21 cellular contexts compared by ENCODE assay signal in genomic region chr1:100658716-100659026, GRCh38.
"Had no signal": no experiment of that assay in that cellular context is flagged by ENCODE, and none has a peak within 500 bp of the region (broad histone marks: within the 10 kb centered on the region; RNA-seq: fewer than 3 reads in every experiment).

No MANE protein-coding gene starts in this region.

- H3K4me3 ChIP-seq: lung, tibial nerve had no signal

- H3K36me3 Mint-ChIP-seq: activated naive CD8-positive, alpha-beta T cell treated with anti-CD3 and anti-CD28 coated beads for 36 hours; naive thymus-derived CD8-positive, alpha-beta T cell; WTC11 had no signal

- ATAC-seq: activated CD4-positive, alpha-beta T cell treated with anti-CD3 and anti-CD28 coated beads for 36 hours; foreskin keratinocyte; naive thymus-derived CD8-positive, alpha-beta T cell; WTC11 had no signal

- FAIRE-seq: islet of Langerhans, urothelium cell line had no signal

- H3K9me3 ChIP-seq: neutrophil, tibial nerve had no signal

- H3K4me1 Mint-ChIP-seq: activated CD4-positive, alpha-beta T cell treated with anti-CD3 and anti-CD28 coated beads for 36 hours; activated naive CD8-positive, alpha-beta T cell treated with anti-CD3 and anti-CD28 coated beads for 36 hours; naive thymus-derived CD8-positive, alpha-beta T cell; WTC11 had no signal

- H3K4me3 Mint-ChIP-seq: activated CD4-positive, alpha-beta T cell treated with anti-CD3 and anti-CD28 coated beads for 36 hours; activated naive CD8-positive, alpha-beta T cell treated with anti-CD3 and anti-CD28 coated beads for 36 hours; activated T-helper 1 cell treated with anti-CD3 and anti-CD28 coated beads, Interleukin-12 subunit alpha, Interleukin-12 subunit beta, Interleukin-2, Interleukin-4 antibody, amounts not matched to agents 30 ng/mL and 10 ng/mL and 1 ng/mL, durations not matched to agents 14 hours and 24 hours and 36 hours; naive thymus-derived CD8-positive, alpha-beta T cell; WTC11 had no signal

- H3K36me3 ChIP-seq: neutrophil, tibial nerve had no signal

- H3K27ac Mint-ChIP-seq: activated CD4-positive, alpha-beta T cell treated with anti-CD3 and anti-CD28 coated beads for 36 hours; activated naive CD8-positive, alpha-beta T cell treated with anti-CD3 and anti-CD28 coated beads for 36 hours; activated T-helper 1 cell treated with anti-CD3 and anti-CD28 coated beads, Interleukin-12 subunit alpha, Interleukin-12 subunit beta, Interleukin-2, Interleukin-4 antibody, amounts not matched to agents 30 ng/mL and 10 ng/mL and 1 ng/mL, durations not matched to agents 14 hours and 24 hours and 36 hours; naive thymus-derived CD8-positive, alpha-beta T cell; WTC11 had no signal

- H3K27me3 Mint-ChIP-seq: activated CD4-positive, alpha-beta T cell treated with anti-CD3 and anti-CD28 coated beads for 36 hours had no signal

- H3K9me3 Mint-ChIP-seq: activated T-helper 1 cell treated with anti-CD3 and anti-CD28 coated beads, Interleukin-12 subunit alpha, Interleukin-12 subunit beta, Interleukin-2, Interleukin-4 antibody, amounts not matched to agents 30 ng/mL and 10 ng/mL and 1 ng/mL, durations not matched to agents 14 hours and 24 hours and 36 hours had no signal

- H3K27me3 ChIP-seq: foreskin keratinocyte, neutrophil, tibial nerve had no signal

- H3K27ac ChIP-seq: epithelial cell of prostate, foreskin keratinocyte, neutrophil, tibial nerve had no signal

- H3K4me1 ChIP-seq: foreskin keratinocyte, tibial nerve had no signal

- DNase-seq: activated CD4-positive, alpha-beta T cell treated with anti-CD3 and anti-CD28 coated beads for 36 hours; activated CD4-positive, alpha-beta T cell treated with anti-CD3 and anti-CD28 coated beads, Interleukin-2, amount 50 U/mL, for 48 hours; activated gamma-delta T cell treated with Interleukin-2 at 50 U/mL for 16 hours; activated naive CD8-positive, alpha-beta T cell treated with anti-CD3 and anti-CD28 coated beads for 36 hours; activated T-cell treated with anti-CD3 and anti-CD28 coated beads for 4 hours; amygdala; foreskin keratinocyte; glutamatergic neuron; hippocampal formation; naive thymus-derived CD8-positive, alpha-beta T cell; retina; stimulated activated CD4-positive, alpha-beta T cell treated with anti-CD3 and anti-CD28 coated beads, Interleukin-2, amount 100 ng/mL, for 24 hours; stimulated activated naive CD4-positive, alpha-beta T cell treated with Interleukin-2 at 50 U/mL for 16 hours had no signal
